8 cellular contexts compared by ENCODE assay signal in genomic region chr19:40597329-40597838, GRCh38. TPM values are rescaled to one million over a fixed set of nuclear protein-coding genes. Genes with fewer than 3 reads are reported as not detected.
DNase-seq lines count a peak whose midpoint lies in the region; TF ChIP-seq lines count a peak whose summit lies in the region.

No MANE protein-coding gene starts in this region.

- H3K27ac ChIP-seq in endodermal cell (ENCODE audit: low read depth, low read length), result no peak overlapping the region
- no peak overlapping the region for H3K27ac ChIP-seq in trophoblast cell (ENCODE audit: low read depth, low read length)

- no peak overlapping the region for H3K23ac ChIP-seq in trophoblast cell (ENCODE audit: low read length)

- peak overlapping the region; percentile 23 for H3K4me3 Mint-ChIP-seq in Caco-2 (ENCODE audit: unreplicated experiment)
- H3K4me3 Mint-ChIP-seq in endodermal cell, result peak overlapping the region; percentile 25
- no peak overlapping the region for H3K4me3 Mint-ChIP-seq in activated CD4-positive, alpha-beta T cell treated with anti-CD3 and anti-CD28 coated beads, Interleukin-2, amount 10 ng/mL, durations not matched to agents 7 days and 5 days

- no peak for DNase-seq in Caco-2
- DNase-seq in MG63, result no peak
- no peak for DNase-seq in endodermal cell
- no peak for DNase-seq in trophoblast cell
- DNase-seq in NCI-H82 treated with DMSO at 0.1 percent for 48 hours (lab: John Stamatoyannopoulos, UW; ENCODE audit: unreplicated experiment), result no peak
- no peak for DNase-seq in retina
- DNase-seq in activated CD4-positive, alpha-beta T cell treated with anti-CD3 and anti-CD28 coated beads, Interleukin-2, amount 10 ng/mL, durations not matched to agents 7 days and 5 days, result no peak
- DNase-seq in NAMALWA (ENCODE audit: low spot score), result no peak

- H3K4me1 ChIP-seq in Caco-2, result peaks cover 20% of the 10 kb centered on the region
- H3K4me1 ChIP-seq in endodermal cell (ENCODE audit: control insufficient read depth, insufficient read depth, low read length), result peaks cover 9% of the 10 kb centered on the region
- peaks cover 6 to 14% of the 10 kb centered on the region in 2 experiments for H3K4me1 ChIP-seq in trophoblast cell (ENCODE audit: control insufficient read depth in 1 of 2, insufficient read depth in 2 of 2, low read length in 2 of 2)

- CTCF ChIA-PET in Caco-2 (lab: Charles Lee), result interaction anchor here (0.7 kb wide), 1 partner anchor 48 kb away, joined by 3 read pairs; no protein-coding TSS in a partner anchor
- CTCF ChIA-PET in activated CD4-positive, alpha-beta T cell treated with anti-CD3 and anti-CD28 coated beads, Interleukin-2, amount 10 ng/mL, durations not matched to agents 7 days and 5 days (lab: Charles Lee), result interaction anchor here (0.5 to 2.0 kb wide), 5 partner anchors 8 to 1189 kb away, joined by 3 to 8 read pairs (median 3); partner anchors contain the start of gene BLVRB

- H3K27ac Mint-ChIP-seq in Caco-2 (ENCODE audit: unreplicated experiment), result no peak overlapping the region
- no peak overlapping the region for H3K27ac Mint-ChIP-seq in endodermal cell
- H3K27ac Mint-ChIP-seq in activated CD4-positive, alpha-beta T cell treated with anti-CD3 and anti-CD28 coated beads, Interleukin-2, amount 10 ng/mL, durations not matched to agents 7 days and 5 days, result no peak overlapping the region

- H3K9me3 Mint-ChIP-seq in Caco-2 (ENCODE audit: unreplicated experiment), result no peaks in the 10 kb centered on the region
- no peaks in the 10 kb centered on the region for H3K9me3 Mint-ChIP-seq in endodermal cell
- no peaks in the 10 kb centered on the region for H3K9me3 Mint-ChIP-seq in activated CD4-positive, alpha-beta T cell treated with anti-CD3 and anti-CD28 coated beads, Interleukin-2, amount 10 ng/mL, durations not matched to agents 7 days and 5 days

- no TSS peak for BruUV-seq in Caco-2 (replicated peaks; lab: Mats Ljungman, UMichigan)

- peak overlapping the region; percentile 51 for H3K4me2 ChIP-seq in trophoblast cell (ENCODE audit: low read length)

- H3K79me1 ChIP-seq in trophoblast cell (ENCODE audit: low read length), result peaks cover 4% of the 10 kb centered on the region

- H3K36me3 ChIP-seq in Caco-2 (ENCODE audit: control insufficient read depth, insufficient read depth, low read length) (no peaks in the 10 kb centered on the region), MG63 (no peaks in the 10 kb centered on the region), endodermal cell (ENCODE audit: control insufficient read depth, insufficient read depth, low read length) (no peaks in the 10 kb centered on the region), trophoblast cell (ENCODE audit: control insufficient read depth in 1 of 2, insufficient read depth in 2 of 2, low read length in 2 of 2) (no peaks in the 10 kb centered on the region)

- intact Hi-C loops in Caco-2 (cut with micrococcal nuclease; ENCODE audit: unreplicated experiment), result no loop called here

- TF ChIP-seq CTCF in Caco-2 (IDR thresholded peaks at IDR 0.05; ENCODE audit: insufficient read depth in 1 of 2, low read depth in 1 of 2, low read length in 1 of 2, severe bottlenecking in 1 of 2, unreplicated experiment in 1 of 2) (no peak), endodermal cell (conservative IDR thresholded peaks at IDR 0.05) (no peak)

- H3K9me3 ChIP-seq in Caco-2 (no peaks in the 10 kb centered on the region), MG63 (no peaks in the 10 kb centered on the region), endodermal cell (ENCODE audit: control insufficient read depth, low read length) (no peaks in the 10 kb centered on the region), trophoblast cell (ENCODE audit: insufficient read depth, low read depth, low read length) (peaks cover 2% of the 10 kb centered on the region)

- H3K4me1 Mint-ChIP-seq in Caco-2 (ENCODE audit: low read depth, unreplicated experiment) (peaks cover 20% of the 10 kb centered on the region), endodermal cell (peaks cover 6% of the 10 kb centered on the region)
- peaks cover 51% of the 10 kb centered on the region for H3K4me1 Mint-ChIP-seq in activated CD4-positive, alpha-beta T cell treated with anti-CD3 and anti-CD28 coated beads, Interleukin-2, amount 10 ng/mL, durations not matched to agents 7 days and 5 days

- H3K27me3 Mint-ChIP-seq in Caco-2 (ENCODE audit: insufficient read depth, unreplicated experiment) (peaks cover 19% of the 10 kb centered on the region), endodermal cell (ENCODE audit: insufficient read depth) (peaks cover 74% of the 10 kb centered on the region)
- peaks cover 47% of the 10 kb centered on the region for H3K27me3 Mint-ChIP-seq in activated CD4-positive, alpha-beta T cell treated with anti-CD3 and anti-CD28 coated beads, Interleukin-2, amount 10 ng/mL, durations not matched to agents 7 days and 5 days

- peaks cover 10% of the 10 kb centered on the region for H3K36me3 Mint-ChIP-seq in Caco-2 (ENCODE audit: insufficient read depth, unreplicated experiment)
- no peaks in the 10 kb centered on the region for H3K36me3 Mint-ChIP-seq in endodermal cell (ENCODE audit: low read depth)
- H3K36me3 Mint-ChIP-seq in activated CD4-positive, alpha-beta T cell treated with anti-CD3 and anti-CD28 coated beads, Interleukin-2, amount 10 ng/mL, durations not matched to agents 7 days and 5 days (ENCODE audit: low read depth), result no peaks in the 10 kb centered on the region

- H2AFZ ChIP-seq in trophoblast cell (ENCODE audit: insufficient read depth, low read length, poor library complexity), result no peak overlapping the region

- peaks cover 4% of the 10 kb centered on the region; the same call in 1 of the 2 replicates for H3K27me3 ChIP-seq in Caco-2 (replicated peaks; ENCODE audit: control insufficient read depth, insufficient read depth, low read length)
- peaks cover 7% of the 10 kb centered on the region; the same call in 1 of the 2 replicates for H3K27me3 ChIP-seq in MG63
- peaks cover 53% of the 10 kb centered on the region for H3K27me3 ChIP-seq in endodermal cell (ENCODE audit: control insufficient read depth, insufficient read depth, low read length, poor library complexity, severe bottlenecking)
- H3K27me3 ChIP-seq in trophoblast cell (ENCODE audit: insufficient read depth, low read length), result peaks cover 42% of the 10 kb centered on the region

- H3K4ac ChIP-seq in trophoblast cell (ENCODE audit: low read depth, low read length), result no peak overlapping the region

- H4K8ac ChIP-seq in trophoblast cell (ENCODE audit: low read depth, low read length), result peak overlapping the region; percentile 17

- no peak overlapping the region for H3K18ac ChIP-seq in trophoblast cell (ENCODE audit: low read length)

- no peak overlapping the region for H4K12ac ChIP-seq in trophoblast cell (ENCODE audit: low read depth, low read length)

- H2BK5ac ChIP-seq in trophoblast cell (ENCODE audit: low read depth, low read length, poor library complexity), result no peak overlapping the region

- no peak overlapping the region for H2BK120ac ChIP-seq in trophoblast cell (ENCODE audit: insufficient read depth, low read length, poor library complexity)

- no peaks in the 10 kb centered on the region for H3K79me2 ChIP-seq in trophoblast cell (ENCODE audit: control insufficient read depth, insufficient read depth, low read length, poor library complexity)

- no peak overlapping the region for H3K9ac ChIP-seq in endodermal cell (ENCODE audit: extremely low read depth, low read length, poor library complexity, severe bottlenecking)
- H3K9ac ChIP-seq in trophoblast cell (ENCODE audit: low read length), result no peak overlapping the region

- POLR2A ChIA-PET in Caco-2 (lab: Charles Lee), result no interaction called here
- POLR2A ChIA-PET in activated CD4-positive, alpha-beta T cell treated with anti-CD3 and anti-CD28 coated beads, Interleukin-2, amount 10 ng/mL, durations not matched to agents 7 days and 5 days (lab: Charles Lee), result no interaction called here

- H4K91ac ChIP-seq in trophoblast cell (ENCODE audit: low read depth, low read length), result no peak overlapping the region

- H2BK12ac ChIP-seq in trophoblast cell (ENCODE audit: low read length), result no peak overlapping the region

- no peak overlapping the region for H2AK5ac ChIP-seq in trophoblast cell (ENCODE audit: low read length)

- H3K14ac ChIP-seq in trophoblast cell (ENCODE audit: low read length), result no peak overlapping the region

- WGBS in endodermal cell (ENCODE audit: insufficient coverage in 1 of 2, insufficient read length in 1 of 2), 2 experiments, result 13 to 14% methylated on average over 14 to 18 of the region's 18 CpGs
- WGBS in trophoblast cell (ENCODE audit: extremely low coverage, insufficient coverage, insufficient read length), result no CpG with 5 or more reads among the region's 18 CpGs

- H3K4me3 ChIP-seq in Caco-2 (ENCODE audit: low read depth, low read length), result peak overlapping the region; percentile 21; the same call in 1 of the 2 replicates
- peak overlapping the region; percentile 43 for H3K4me3 ChIP-seq in MG63
- no peak overlapping the region for H3K4me3 ChIP-seq in endodermal cell (ENCODE audit: low read length)
- H3K4me3 ChIP-seq in trophoblast cell (ENCODE audit: low read depth, low read length), result no peak overlapping the region

RNA-seq across cellular contexts. Expression of gene LTBP4, which starts 3.8 kb away (rescaled TPM):
- total RNA-seq in Caco-2 (2022) (25.5 and 30.8 TPM in 2 replicates), endodermal cell (100 to 1,000 TPM; 104 to 133 TPM)
- total RNA-seq in MG63 (2014; rRNA removed; shearing (Covaris generic); ENCODE audit: low replicate concordance), result 12.9 and 26.5 TPM in 2 replicates
- 219 TPM for polyA plus RNA-seq in endodermal cell (2013, experiment 1 of 2)
- polyA plus RNA-seq in endodermal cell (2013, experiment 2 of 2), result 194 TPM
- 93.8 and 98.4 TPM in 2 replicates for polyA plus RNA-seq in trophoblast cell (2013)
- 10 to 100 TPM; 71.3 to 75.7 TPM for total RNA-seq in activated CD4-positive, alpha-beta T cell treated with anti-CD3 and anti-CD28 coated beads, Interleukin-2, amount 10 ng/mL, durations not matched to agents 7 days and 5 days

RNA-seq across cellular contexts. Expression of gene SHKBP1, which starts 20.7 kb away (rescaled TPM):
- total RNA-seq in Caco-2 (2022) (81.6 and 82.6 TPM in 2 replicates), endodermal cell (100 to 1,000 TPM; 110 TPM)
- total RNA-seq in MG63 (2014; rRNA removed; shearing (Covaris generic); ENCODE audit: low replicate concordance), result 61.7 and 105 TPM in 2 replicates
- 90.9 TPM for polyA plus RNA-seq in endodermal cell (2013, experiment 1 of 2)
- 81.4 TPM for polyA plus RNA-seq in endodermal cell (2013, experiment 2 of 2)
- polyA plus RNA-seq in trophoblast cell (2013), result 86.0 and 94.0 TPM in 2 replicates
- total RNA-seq in activated CD4-positive, alpha-beta T cell treated with anti-CD3 and anti-CD28 coated beads, Interleukin-2, amount 10 ng/mL, durations not matched to agents 7 days and 5 days, result 100 to 1,000 TPM; 147 to 158 TPM

Comparison
In these comparisons a context has a peak if more than half of its experiments do, and no peak if none do; other contexts are left out.
1. H3K4me3 ChIP-seq: peak in Caco-2 (single experiment) and MG63 (single experiment); none in endodermal cell (single experiment) and trophoblast cell (single experiment).